In genomic region chr2:32166115-32166549, GRCh38 we compare ENCODE assay signal across 8 cellular contexts. TPM values are rescaled to one million over a fixed set of nuclear protein-coding genes. Genes with fewer than 3 reads are reported as not detected.
DNase-seq lines count a peak whose midpoint lies in the region; ATAC-seq and TF ChIP-seq lines count a peak whose summit lies in the region.

No MANE protein-coding gene starts in this region.

- peak overlapping the region; percentile 83 to 99 (median 98) for H3K27ac Mint-ChIP-seq in CD8-positive, alpha-beta memory T cell
- H3K27ac Mint-ChIP-seq in osteocyte (ENCODE audit: unreplicated experiment), result peak overlapping the region; percentile 98

- H3K4me3 ChIP-seq in CD8-positive, alpha-beta memory T cell (ENCODE audit: low read length), result peak overlapping the region; percentile 86
- H3K4me3 ChIP-seq in PC-3 (ENCODE audit: low read length) (peak overlapping the region; percentile 93), epithelial cell of esophagus (ENCODE audit: low read length) (peak overlapping the region; percentile 86)

- peaks cover 0 to 21% (median 9%) of the 10 kb centered on the region in 3 donors for H3K36me3 Mint-ChIP-seq in CD8-positive, alpha-beta memory T cell
- peaks cover 5% of the 10 kb centered on the region for H3K36me3 Mint-ChIP-seq in osteocyte (ENCODE audit: unreplicated experiment)

- peaks cover 30 to 48% (median 45%) of the 10 kb centered on the region in 3 donors for H3K4me1 Mint-ChIP-seq in CD8-positive, alpha-beta memory T cell
- H3K4me1 Mint-ChIP-seq in osteocyte (ENCODE audit: unreplicated experiment), result peaks cover 26% of the 10 kb centered on the region

- no peaks in the 10 kb centered on the region for H3K9me2 ChIP-seq in PC-3 (replicated peaks; ENCODE audit: low read length)

- peaks cover 0 to 1% of the 10 kb centered on the region in 2 donors for H3K27me3 Mint-ChIP-seq in CD8-positive, alpha-beta memory T cell
- no peaks in the 10 kb centered on the region for H3K27me3 Mint-ChIP-seq in osteocyte (ENCODE audit: unreplicated experiment)

- no peaks in the 10 kb centered on the region for H3K9me3 Mint-ChIP-seq in CD8-positive, alpha-beta memory T cell
- H3K9me3 Mint-ChIP-seq in osteocyte (ENCODE audit: unreplicated experiment), result no peaks in the 10 kb centered on the region

- H2AFZ ChIP-seq in PC-3 (ENCODE audit: low read length), result peak overlapping the region; percentile 83

- no peaks in the 10 kb centered on the region for H3K27me3 ChIP-seq in CD8-positive, alpha-beta memory T cell (ENCODE audit: insufficient read depth, low read length, poor library complexity, severe bottlenecking)
- H3K27me3 ChIP-seq in PC-3 (ENCODE audit: low read length), result no peaks in the 10 kb centered on the region

- intact Hi-C loops in PC-3 (cut with micrococcal nuclease), result loop anchor here (5.0 kb wide), 1 partner anchor 191 kb away; the partner anchor contains the start of gene BIRC6

- POLR2A ChIA-PET in CD8-positive, alpha-beta memory T cell (lab: Charles Lee), result interaction anchor here (0.9 to 1.1 kb wide), 3 partner anchors 102 to 126 kb away, joined by 3 to 5 read pairs (median 4); no protein-coding TSS in a partner anchor
- POLR2A ChIA-PET in PC-3 (lab: Charles Lee; ENCODE audit: unreplicated experiment), result interaction anchor here (0.5 to 1.2 kb wide), 6 partner anchors 9 to 893 kb away, joined by 3 to 12 read pairs (median 7); partner anchors contain the start of gene DPY30

- H3K4me2 ChIP-seq in PC-3 (ENCODE audit: low read length), result peak overlapping the region; percentile 85

- ATAC-seq in PC-3 (no peak), GM21526 (IDR thresholded peaks at IDR 0.05; ENCODE audit: low FRiP score, unreplicated experiment) (no peak)

- H3K36me3 ChIP-seq in CD8-positive, alpha-beta memory T cell (ENCODE audit: insufficient read depth, low read length), result no peaks in the 10 kb centered on the region
- H3K36me3 ChIP-seq in PC-3 (ENCODE audit: low read depth, low read length), result no peaks in the 10 kb centered on the region

- peaks cover 6% of the 10 kb centered on the region for H3K4me1 ChIP-seq in CD8-positive, alpha-beta memory T cell (ENCODE audit: insufficient read depth, low read length)
- peaks cover 6% of the 10 kb centered on the region; the same call in 1 of the 2 replicates for H3K4me1 ChIP-seq in PC-3 (ENCODE audit: insufficient read depth, low read length)

- no peaks in the 10 kb centered on the region for H4K20me1 ChIP-seq in PC-3 (ENCODE audit: low read length)

- CTCF ChIA-PET in CD8-positive, alpha-beta memory T cell (lab: Charles Lee), result interaction anchor here (1.7 kb wide), 1 partner anchor 102 kb away, joined by 6 read pairs; the partner anchor contains the start of gene SPAST
- CTCF ChIA-PET in PC-3 (lab: Charles Lee), result interaction anchor here (0.9 kb wide), 1 partner anchor 103 kb away, joined by 6 read pairs; the partner anchor contains the start of gene SPAST

- H3F3A ChIP-seq in PC-3 (ENCODE audit: low read length, unreplicated experiment), result no peaks in the 10 kb centered on the region

- H3K79me2 ChIP-seq in PC-3 (ENCODE audit: low read length), result peaks cover 53% of the 10 kb centered on the region

- peak overlapping the region; percentile 73 for H3K27ac ChIP-seq in CD8-positive, alpha-beta memory T cell (ENCODE audit: low read depth, low read length)
- H3K27ac ChIP-seq in PC-3 (ENCODE audit: low read length), result peak overlapping the region; percentile 52

- no peak for DNase-seq in CD8-positive, alpha-beta memory T cell
- DNase-seq in PC-3, result no peak
- DNase-seq in epithelial cell of esophagus (ENCODE audit: low read depth), result no peak
- no peak for DNase-seq in osteocyte (ENCODE audit: extremely low spot score, unreplicated experiment)
- no peak for DNase-seq in anterior cingulate cortex (lab: John Stamatoyannopoulos, UW)
- no peak for DNase-seq in NCI-H128 (lab: John Stamatoyannopoulos, UW; ENCODE audit: unreplicated experiment)
- no peak for DNase-seq in NCI-H446 (lab: John Stamatoyannopoulos, UW)

- peak overlapping the region; percentile 95 for H3K9ac ChIP-seq in PC-3 (ENCODE audit: low read length)

- TF ChIP-seq CTCF in PC-3 (conservative IDR thresholded peaks at IDR 0.05; ENCODE audit: low read depth, low read length) (no peak), epithelial cell of esophagus (IDR thresholded peaks at IDR 0.05; ENCODE audit: insufficient read depth, low read depth, low read length, missing control alignments) (no peak), osteocyte (IDR thresholded peaks at IDR 0.05) (no peak)

- H3K4me3 Mint-ChIP-seq in CD8-positive, alpha-beta memory T cell, result peak overlapping the region; percentile 95 to 100 (median 99)
- peak overlapping the region; percentile 98 for H3K4me3 Mint-ChIP-seq in osteocyte (ENCODE audit: unreplicated experiment)

- H3K9me3 ChIP-seq in CD8-positive, alpha-beta memory T cell (ENCODE audit: low read length), result no peaks in the 10 kb centered on the region
- no peaks in the 10 kb centered on the region for H3K9me3 ChIP-seq in PC-3 (ENCODE audit: low read length)

- TSS peak; percentile 74 for BruUV-seq in PC-3 (replicated peaks; lab: Mats Ljungman, UMichigan)

RNA-seq across cellular contexts. Expression of gene SLC30A6, which starts 0.5 kb away (rescaled TPM):
- total RNA-seq in CD8-positive, alpha-beta memory T cell, result 10 to 100 TPM; 29.5 to 29.6 TPM
- 8.8 TPM for polyA plus RNA-seq in CD8-positive, alpha-beta memory T cell
- total RNA-seq in PC-3 (2014; rRNA removed), result 24.2 and 24.6 TPM in 2 replicates
- 26.8 and 28.4 TPM in 2 replicates for total RNA-seq in osteocyte
